ENCODE assay signal across 8 cellular contexts in genomic region chr17:73269791-73270190, GRCh38. TPM values are rescaled to one million over a fixed set of nuclear protein-coding genes. Genes with fewer than 3 reads are reported as not detected.
"Had no signal": no experiment of that assay in that cellular context is flagged by ENCODE, and none has a peak within 500 bp of the region (broad histone marks: within the 10 kb centered on the region; RNA-seq: fewer than 3 reads in every experiment).

No MANE protein-coding gene starts in this region.

- DNase-seq: IMR-90, KBM-7, KG1 had no signal

- H3K27ac ChIP-seq: HL-60, KMS-11 had no signal

- H3K9ac ChIP-seq: KMS-11 had no signal

- H3K4me2 ChIP-seq: KMS-11 had no signal

RNA-seq across cellular contexts. Expression of gene CPSF4L, which starts 8.1 kb away (rescaled TPM):
- total RNA-seq: HT-29, HT1080, IMR-90 had no signal
- polyA plus RNA-seq: IgD-negative memory B cell, IMR-90 had no signal
